ENCODE assay signal across 8 cellular contexts in the genomic region with DNA sequence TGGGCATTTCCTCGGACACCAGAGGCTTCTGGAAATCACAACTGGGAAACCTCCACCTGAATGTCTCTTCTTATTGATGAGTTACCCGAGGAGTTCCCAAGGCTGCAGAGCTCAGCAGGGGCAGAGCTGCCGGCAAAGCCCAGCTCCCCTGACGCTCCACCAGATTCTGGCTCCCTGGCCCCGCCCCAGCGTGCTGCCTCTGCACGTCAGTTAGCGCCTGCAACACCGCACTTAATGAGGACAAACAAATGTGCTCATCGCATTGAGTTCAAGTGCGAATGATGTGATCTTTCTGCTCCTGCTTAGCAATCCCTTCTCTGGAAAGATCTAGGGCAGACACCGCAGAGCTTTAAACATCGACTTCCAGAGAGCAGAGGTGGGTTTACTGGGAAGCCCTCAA. TPM values are rescaled to one million over a fixed set of nuclear protein-coding genes. Genes with fewer than 3 reads are reported as not detected.
DNase-seq lines count a peak whose midpoint lies in the region; ATAC-seq and TF ChIP-seq lines count a peak whose summit lies in the region.

No MANE protein-coding gene starts in this region.

- no peaks in the 10 kb centered on the region for H3K36me3 ChIP-seq in cardiac muscle cell

- H3K27me3 ChIP-seq in cardiac muscle cell, result no peaks in the 10 kb centered on the region

- H3K4me3 ChIP-seq in AG10803 (ENCODE audit: low read length) (peak overlapping the region; percentile 11; the same call in 1 of the 2 replicates), cardiac muscle cell (no peak overlapping the region)

- no peaks in the 10 kb centered on the region for H3K27me3 Mint-ChIP-seq in activated T-helper 17 cell treated with anti-CD3 and anti-CD28 coated beads, Interleukin-2, amount 50 U/mL, for 72 hours

- H3K4me3 Mint-ChIP-seq in activated T-helper 17 cell treated with anti-CD3 and anti-CD28 coated beads, Interleukin-2, amount 50 U/mL, for 72 hours, result peak overlapping the region; percentile 44

- DNase-seq in AG10803 (ENCODE audit: low read depth) (peak; percentile 31), NCI-H146 treated with DMSO at 0.1 percent for 48 hours (lab: John Stamatoyannopoulos, UW; ENCODE audit: unreplicated experiment) (peak; percentile 3), cardiac muscle cell (ENCODE audit: low read depth in 1 of 2, low spot score in 1 of 2) (peak; percentile 61 to 66), retina (peak; percentile 69), putamen (ENCODE audit: low spot score) (no peak)

- H3K4me1 ChIP-seq in cardiac muscle cell (ENCODE audit: low read depth), result peaks cover 7% of the 10 kb centered on the region

- no peak overlapping the region for H3K27ac ChIP-seq in cardiac muscle cell

- no peaks in the 10 kb centered on the region for H3K9me3 ChIP-seq in cardiac muscle cell (ENCODE audit: low read depth)

- H3K9me3 Mint-ChIP-seq in activated T-helper 17 cell treated with anti-CD3 and anti-CD28 coated beads, Interleukin-2, amount 50 U/mL, for 72 hours, result no peaks in the 10 kb centered on the region

- H3K4me1 Mint-ChIP-seq in activated T-helper 17 cell treated with anti-CD3 and anti-CD28 coated beads, Interleukin-2, amount 50 U/mL, for 72 hours, result peaks cover 10% of the 10 kb centered on the region

- TF ChIP-seq CTCF in AG10803 (conservative IDR thresholded peaks at IDR 0.05; ENCODE audit: low read length), result no peak
- TF ChIP-seq CTCF in cardiac muscle cell (IDR thresholded peaks at IDR 0.05; ENCODE audit: low read depth, low read length), result no peak

- peak; percentile 53 for ATAC-seq in activated T-helper 17 cell treated with anti-CD3 and anti-CD28 coated beads, Interleukin-2, amount 50 U/mL, for 72 hours (replicated peaks)
- no peak for ATAC-seq in HG03520 (IDR thresholded peaks at IDR 0.05; ENCODE audit: unreplicated experiment)
- no peak for ATAC-seq in HG03045 (IDR thresholded peaks at IDR 0.05; ENCODE audit: unreplicated experiment)

- no peak overlapping the region for H3K27ac Mint-ChIP-seq in activated T-helper 17 cell treated with anti-CD3 and anti-CD28 coated beads, Interleukin-2, amount 50 U/mL, for 72 hours

- no peaks in the 10 kb centered on the region for H3K36me3 Mint-ChIP-seq in activated T-helper 17 cell treated with anti-CD3 and anti-CD28 coated beads, Interleukin-2, amount 50 U/mL, for 72 hours (ENCODE audit: low read depth)

RNA-seq across cellular contexts. Expression of gene FBXW7, which starts 55.5 kb away (rescaled TPM):
- 10 to 100 TPM; 37.4 to 39.6 TPM for total RNA-seq in activated T-helper 17 cell treated with anti-CD3 and anti-CD28 coated beads, Interleukin-2, amount 50 U/mL, for 72 hours
- 30.1 and 67.7 TPM in 2 replicates for total RNA-seq in cardiac muscle cell
- 18.5 and 19.7 TPM in 2 replicates for polyA plus RNA-seq in cardiac muscle cell
